ENCODE assay signal across 30 cellular contexts in genomic region chr7:45240187-45240776, GRCh38.
DNase-seq lines count a peak whose midpoint lies in the region; ATAC-seq and TF ChIP-seq lines count a peak whose summit lies in the region.
"Had no signal": no experiment of that assay in that cellular context is flagged by ENCODE, and none has a peak within 500 bp of the region (broad histone marks: within the 10 kb centered on the region; RNA-seq: fewer than 3 reads in every experiment).

No MANE protein-coding gene starts in this region.

- peak; percentile 61 for DNase-seq in Right ventricle myocardium superior
- DNase-seq in Right ventricle myocardium inferior (ENCODE audit: missing footprints) = no peak
- DNase-seq in erythroblast (lab: John Stamatoyannopoulos, UW) = peak; percentile 66 to 73
- DNase-seq in right cardiac atrium = peak; percentile 70 to 82 (median 73)
- DNase-seq in spleen = peak; percentile 76
- DNase-seq in dedifferentiated amniotic fluid mesenchymal stem cell (ENCODE audit: extremely low spot score) = no peak
- no peak for DNase-seq in T-helper 2 cell
- no peak for DNase-seq in NCI-H1105 treated with DMSO at 0.1 percent for 48 hours (lab: John Stamatoyannopoulos, UW)
- DNase-seq: activated CD4-positive, alpha-beta T cell treated with anti-CD3 and anti-CD28 coated beads, Interleukin-2, amount 10 ng/mL, durations not matched to agents 7 days and 5 days; activated effector memory CD4-positive, alpha-beta T cell treated with anti-CD3 and anti-CD28 coated beads, Interleukin-2, amount 50 U/mL, for 16 hours; activated T-cell treated with anti-CD3 and anti-CD28 coated beads, Interleukin-2, amount 50 U/mL, for 24 hours; anterior cingulate cortex; Caco-2; DMS79; effector CD4-positive, alpha-beta T cell; KBM-7; kidney glomerular epithelial cell; mesendoderm; NCI-H1092; NCI-H187; NCI-H510A treated with DMSO at 0.1 percent for 48 hours; NK-92 treated with Interleukin-12 subunit alpha and Interleukin-12 subunit beta, amount 100 ng/mL, for 24 hours; pancreas; retina; SHP77 treated with DMSO at 0.1 percent for 48 hours; stimulated activated CD4-positive, alpha-beta T cell treated with anti-CD3 and anti-CD28 coated beads, Interleukin-2, amount 100 ng/mL, for 24 hours; stimulated activated CD8-positive, alpha-beta memory T cell treated with anti-CD3 and anti-CD28 coated beads, Interleukin-4, amount 100 ng/mL, for 48 hours; testis had no signal

- H3K9me3 ChIP-seq in right cardiac atrium (ENCODE audit: control insufficient read depth, low read length) (no peaks in the 10 kb centered on the region), spleen (no peaks in the 10 kb centered on the region)
- H3K9me3 ChIP-seq: pancreas, testis had no signal

- no peak overlapping the region for H3K4me3 ChIP-seq in right cardiac atrium (ENCODE audit: low read length)
- no peak overlapping the region for H3K4me3 ChIP-seq in spleen
- H3K4me3 ChIP-seq: pancreas, smooth muscle cell, testis had no signal

- no peak overlapping the region for H3K27ac ChIP-seq in right cardiac atrium (ENCODE audit: low read length)
- H3K27ac ChIP-seq in spleen = peak overlapping the region in 6 of 8 donors; percentile 29 to 72 (median 52)
- H3K27ac ChIP-seq: 22Rv1, pancreas, testis had no signal

- no peaks in the 10 kb centered on the region for H3K36me3 ChIP-seq in spleen
- H3K36me3 ChIP-seq: pancreas had no signal

- TF ChIP-seq POLR2A in erythroblast (IDR thresholded peaks at IDR 0.05; ENCODE audit: low read length) (peak; percentile 25), spleen (IDR thresholded peaks at IDR 0.05) (no peak)

- ATAC-seq in Right ventricle myocardium superior (ENCODE audit: poor library complexity) (peak; percentile 45), Right ventricle myocardium inferior (no peak), right cardiac atrium (peak; percentile 85 to 91)
- ATAC-seq: pancreas had no signal

- intact Hi-C loops in Right ventricle myocardium superior (cut with DNase I) = no loop called here
- intact Hi-C loops in Right ventricle myocardium inferior (cut with DNase I) = loop anchor here (2.0 kb wide), 1 partner anchor 29 kb away; no protein-coding TSS in a partner anchor
- intact Hi-C loops in right cardiac atrium (cut with DNase I) = no loop called here
- intact Hi-C loops in spleen (cut with DNase I; ENCODE audit: low total_unique reads) = no loop called here

- H3K4me1 ChIP-seq in right cardiac atrium (ENCODE audit: control insufficient read depth, insufficient read depth, low read length) = peaks cover 3% of the 10 kb centered on the region
- peaks cover 0 to 19% (median 6%) of the 10 kb centered on the region in 6 donors for H3K4me1 ChIP-seq in spleen
- H3K4me1 ChIP-seq: Caco-2, pancreas, testis had no signal

- WGBS in right cardiac atrium = 63% methylated on average over 7 of the region's 7 CpGs
- WGBS in spleen, 5 donors = 61 to 71% (median 64%) methylated on average over 7 of the region's 7 CpGs

- no peak for TF ChIP-seq CTCF in spleen (IDR thresholded peaks at IDR 0.05 in 8 of 11, conservative IDR thresholded peaks at IDR 0.05 in 3 of 11)

- H3K27me3 ChIP-seq in right cardiac atrium (ENCODE audit: control insufficient read depth, insufficient read depth) = no peaks in the 10 kb centered on the region
- peaks cover 0 to 35% (median 0%) of the 10 kb centered on the region in 7 donors for H3K27me3 ChIP-seq in spleen (replicated peaks in 1 of 7)
- H3K27me3 ChIP-seq: pancreas, testis had no signal

Comparison
In these comparisons a context has a peak if more than half of its experiments do, and no peak if none do; other contexts are left out.
1. DNase-seq: peak in Right ventricle myocardium superior (single experiment), erythroblast (2 of 2), right cardiac atrium (3 of 3) and spleen (single experiment); none in Right ventricle myocardium inferior (single experiment), dedifferentiated amniotic fluid mesenchymal stem cell (single experiment), T-helper 2 cell (0 of 5) and NCI-H1105 treated with DMSO at 0.1 percent for 48 hours (single experiment).